In genomic region chr2:46299365-46300263, GRCh38 we compare ENCODE assay signal across 1 cellular context.
TF ChIP-seq lines count a peak whose summit lies in the region.

No MANE protein-coding gene starts in this region.

TF ChIP-seq in endothelial cell of umbilical vein, 7 proteins besides CTCF, POLR2A, EP300 and RAD21:
- no peak for TF ChIP-seq MAX (IDR thresholded peaks at IDR 0.05; ENCODE audit: insufficient read depth, insufficient read length)
- no peak for TF ChIP-seq POLR2AphosphoS5 (IDR thresholded peaks at IDR 0.05; ENCODE audit: insufficient read depth, low read depth, low read length)
- no peak for TF ChIP-seq JUN (IDR thresholded peaks at IDR 0.05; ENCODE audit: borderline replicate concordance, insufficient read depth, insufficient read length, low read depth)
- TF ChIP-seq GATA2 (IDR thresholded peaks at IDR 0.05; ENCODE audit: insufficient read depth, insufficient read length, low read depth, low read length): no peak
